1 cellular context compared by ENCODE assay signal in genomic region chr19:40231057-40231456, GRCh38.
TF ChIP-seq lines count a peak whose summit lies in the region.

No MANE protein-coding gene starts in this region.

TF ChIP-seq in HCT116, 20 proteins besides CTCF, POLR2A, EP300 and RAD21:
- TF ChIP-seq ZFX (IDR thresholded peaks at IDR 0.05): 0 out of 2 replicates have a peak, but pooled peaks have one; percentile 27
- TF ChIP-seq YY1 (IDR thresholded peaks at IDR 0.05; ENCODE audit: extremely low read depth, insufficient replicate concordance, low read depth, low read length): no peak
